In the genomic region with DNA sequence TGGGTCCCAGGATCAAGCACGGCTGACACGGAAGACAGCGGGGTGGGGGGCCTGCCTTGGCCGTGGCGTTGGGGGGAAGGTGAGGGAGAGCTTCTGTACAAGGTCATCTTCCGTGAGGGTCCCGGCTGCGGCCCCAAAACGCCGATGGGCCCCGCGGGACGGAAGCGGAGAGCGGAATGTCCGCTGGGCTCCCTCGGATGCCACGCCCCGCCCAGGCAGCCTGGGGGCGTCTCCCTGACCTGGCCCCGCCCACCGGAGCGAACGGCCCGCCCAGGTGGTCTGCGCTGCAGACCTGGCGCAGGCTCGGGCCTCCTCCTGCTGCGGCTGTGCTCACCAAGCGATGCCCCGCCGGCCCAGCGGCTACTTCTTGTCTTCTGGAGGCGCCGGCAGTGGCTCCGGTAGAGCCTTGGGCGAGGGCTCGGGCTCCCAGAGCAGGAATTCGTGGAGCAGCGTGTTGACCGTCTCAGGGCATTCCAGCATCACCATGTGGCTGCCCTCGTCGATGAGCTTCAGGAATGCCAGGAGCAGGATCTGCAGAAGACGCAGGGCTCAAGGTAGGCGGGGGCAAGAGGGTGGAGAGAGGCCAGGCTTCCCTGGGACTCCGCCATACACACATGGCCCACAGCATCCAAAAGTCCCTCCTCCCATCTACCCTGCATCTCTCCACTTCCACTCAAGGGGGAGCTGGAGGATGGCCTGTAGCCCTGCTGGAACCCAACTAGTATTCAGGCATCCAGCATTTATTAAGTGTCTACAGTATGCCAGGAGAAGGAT, we compare ENCODE assay signal across 1 cellular context.
TF ChIP-seq lines count a peak whose summit lies in the region.

No MANE protein-coding gene starts in this region.

TF ChIP-seq in K562, 482 proteins besides CTCF, POLR2A, EP300 and RAD21 (continued from another document and continues in another):
- TF ChIP-seq, protein P1, sequence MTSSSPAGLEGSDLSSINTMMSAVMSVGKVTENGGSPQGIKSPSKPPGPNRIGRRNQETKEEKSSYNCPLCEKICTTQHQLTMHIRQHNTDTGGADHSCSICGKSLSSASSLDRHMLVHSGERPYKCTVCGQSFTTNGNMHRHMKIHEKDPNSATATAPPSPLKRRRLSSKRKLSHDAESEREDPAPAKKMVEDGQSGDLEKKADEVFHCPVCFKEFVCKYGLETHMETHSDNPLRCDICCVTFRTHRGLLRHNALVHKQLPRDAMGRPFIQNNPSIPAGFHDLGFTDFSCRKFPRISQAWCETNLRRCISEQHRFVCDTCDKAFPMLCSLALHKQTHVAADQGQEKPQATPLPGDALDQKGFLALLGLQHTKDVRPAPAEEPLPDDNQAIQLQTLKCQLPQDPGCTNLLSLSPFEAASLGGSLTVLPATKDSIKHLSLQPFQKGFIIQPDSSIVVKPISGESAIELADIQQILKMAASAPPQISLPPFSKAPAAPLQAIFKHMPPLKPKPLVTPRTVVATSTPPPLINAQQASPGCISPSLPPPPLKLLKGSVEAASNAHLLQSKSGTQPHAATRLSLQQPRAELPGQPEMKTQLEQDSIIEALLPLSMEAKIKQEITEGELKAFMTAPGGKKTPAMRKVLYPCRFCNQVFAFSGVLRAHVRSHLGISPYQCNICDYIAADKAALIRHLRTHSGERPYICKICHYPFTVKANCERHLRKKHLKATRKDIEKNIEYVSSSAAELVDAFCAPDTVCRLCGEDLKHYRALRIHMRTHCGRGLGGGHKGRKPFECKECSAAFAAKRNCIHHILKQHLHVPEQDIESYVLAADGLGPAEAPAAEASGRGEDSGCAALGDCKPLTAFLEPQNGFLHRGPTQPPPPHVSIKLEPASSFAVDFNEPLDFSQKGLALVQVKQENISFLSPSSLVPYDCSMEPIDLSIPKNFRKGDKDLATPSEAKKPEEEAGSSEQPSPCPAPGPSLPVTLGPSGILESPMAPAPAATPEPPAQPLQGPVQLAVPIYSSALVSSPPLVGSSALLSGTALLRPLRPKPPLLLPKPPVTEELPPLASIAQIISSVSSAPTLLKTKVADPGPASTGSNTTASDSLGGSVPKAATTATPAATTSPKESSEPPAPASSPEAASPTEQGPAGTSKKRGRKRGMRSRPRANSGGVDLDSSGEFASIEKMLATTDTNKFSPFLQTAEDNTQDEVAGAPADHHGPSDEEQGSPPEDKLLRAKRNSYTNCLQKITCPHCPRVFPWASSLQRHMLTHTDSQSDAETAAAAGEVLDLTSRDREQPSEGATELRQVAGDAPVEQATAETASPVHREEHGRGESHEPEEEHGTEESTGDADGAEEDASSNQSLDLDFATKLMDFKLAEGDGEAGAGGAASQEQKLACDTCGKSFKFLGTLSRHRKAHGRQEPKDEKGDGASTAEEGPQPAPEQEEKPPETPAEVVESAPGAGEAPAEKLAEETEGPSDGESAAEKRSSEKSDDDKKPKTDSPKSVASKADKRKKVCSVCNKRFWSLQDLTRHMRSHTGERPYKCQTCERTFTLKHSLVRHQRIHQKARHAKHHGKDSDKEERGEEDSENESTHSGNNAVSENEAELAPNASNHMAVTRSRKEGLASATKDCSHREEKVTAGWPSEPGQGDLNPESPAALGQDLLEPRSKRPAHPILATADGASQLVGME (CRISPR knock-in tag; IDR thresholded peaks at IDR 0.05) = 0 out of 2 replicates have a peak, but pooled peaks have one; percentile 36
- TF ChIP-seq ZC3H8 (IDR thresholded peaks at IDR 0.05) = no peak
- no peak for TF ChIP-seq ZNF354B (CRISPR knock-in tag; IDR thresholded peaks at IDR 0.05)
- TF ChIP-seq RBM34 (IDR thresholded peaks at IDR 0.05; ENCODE audit: borderline replicate concordance, insufficient read depth, low read length) = 0 out of 2 replicates have a peak, but pooled peaks have one; percentile 50
- TF ChIP-seq IFI16 (CRISPR knock-in tag; IDR thresholded peaks at IDR 0.05) = no peak
- TF ChIP-seq CHD4 (IDR thresholded peaks at IDR 0.05; ENCODE audit: insufficient read depth, insufficient replicate concordance, low read depth, low read length, poor library complexity, severe bottlenecking) = peak; percentile 24
- no peak for TF ChIP-seq TRIM28 (IDR thresholded peaks at IDR 0.05)
- TF ChIP-seq HMGN3 (IDR thresholded peaks at IDR 0.05; ENCODE audit: borderline replicate concordance, extremely low read depth, insufficient read length, low read depth, low read length) = peak; percentile 72
- TF ChIP-seq MIER1 (IDR thresholded peaks at IDR 0.05; ENCODE audit: low read depth) = 0 out of 2 replicates have a peak, but pooled peaks have one; percentile 50
- TF ChIP-seq CBFB (CRISPR knock-in tag; IDR thresholded peaks at IDR 0.05) = 0 out of 2 replicates have a peak, but pooled peaks have one; percentile 38
- peak; percentile 87 for TF ChIP-seq POLR2G (IDR thresholded peaks at IDR 0.05; ENCODE audit: low read depth, low read length)
- no peak; the same call in 1 of the 2 replicates for TF ChIP-seq SOX6 (IDR thresholded peaks at IDR 0.05)
- TF ChIP-seq, protein P2, sequence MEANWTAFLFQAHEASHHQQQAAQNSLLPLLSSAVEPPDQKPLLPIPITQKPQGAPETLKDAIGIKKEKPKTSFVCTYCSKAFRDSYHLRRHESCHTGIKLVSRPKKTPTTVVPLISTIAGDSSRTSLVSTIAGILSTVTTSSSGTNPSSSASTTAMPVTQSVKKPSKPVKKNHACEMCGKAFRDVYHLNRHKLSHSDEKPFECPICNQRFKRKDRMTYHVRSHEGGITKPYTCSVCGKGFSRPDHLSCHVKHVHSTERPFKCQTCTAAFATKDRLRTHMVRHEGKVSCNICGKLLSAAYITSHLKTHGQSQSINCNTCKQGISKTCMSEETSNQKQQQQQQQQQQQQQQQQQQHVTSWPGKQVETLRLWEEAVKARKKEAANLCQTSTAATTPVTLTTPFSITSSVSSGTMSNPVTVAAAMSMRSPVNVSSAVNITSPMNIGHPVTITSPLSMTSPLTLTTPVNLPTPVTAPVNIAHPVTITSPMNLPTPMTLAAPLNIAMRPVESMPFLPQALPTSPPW (CRISPR knock-in tag; IDR thresholded peaks at IDR 0.05) = peak; percentile 17; the same call in 1 of the 2 replicates
- no peak for TF ChIP-seq ZNF124 (CRISPR knock-in tag; IDR thresholded peaks at IDR 0.05)
- TF ChIP-seq FIP1L1 (IDR thresholded peaks at IDR 0.05; ENCODE audit: low read depth, low read length, poor library complexity, severe bottlenecking) = peak; percentile 81
- peak; percentile 63 for TF ChIP-seq MXI1 (IDR thresholded peaks at IDR 0.05; ENCODE audit: low read depth, low read length)
- TF ChIP-seq, protein P3, sequence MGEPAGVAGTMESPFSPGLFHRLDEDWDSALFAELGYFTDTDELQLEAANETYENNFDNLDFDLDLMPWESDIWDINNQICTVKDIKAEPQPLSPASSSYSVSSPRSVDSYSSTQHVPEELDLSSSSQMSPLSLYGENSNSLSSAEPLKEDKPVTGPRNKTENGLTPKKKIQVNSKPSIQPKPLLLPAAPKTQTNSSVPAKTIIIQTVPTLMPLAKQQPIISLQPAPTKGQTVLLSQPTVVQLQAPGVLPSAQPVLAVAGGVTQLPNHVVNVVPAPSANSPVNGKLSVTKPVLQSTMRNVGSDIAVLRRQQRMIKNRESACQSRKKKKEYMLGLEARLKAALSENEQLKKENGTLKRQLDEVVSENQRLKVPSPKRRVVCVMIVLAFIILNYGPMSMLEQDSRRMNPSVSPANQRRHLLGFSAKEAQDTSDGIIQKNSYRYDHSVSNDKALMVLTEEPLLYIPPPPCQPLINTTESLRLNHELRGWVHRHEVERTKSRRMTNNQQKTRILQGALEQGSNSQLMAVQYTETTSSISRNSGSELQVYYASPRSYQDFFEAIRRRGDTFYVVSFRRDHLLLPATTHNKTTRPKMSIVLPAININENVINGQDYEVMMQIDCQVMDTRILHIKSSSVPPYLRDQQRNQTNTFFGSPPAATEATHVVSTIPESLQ (CRISPR knock-in tag; IDR thresholded peaks at IDR 0.05) = peak; percentile 81; the same call in 1 of the 2 replicates
- TF ChIP-seq ZBTB17 (CRISPR knock-in tag; IDR thresholded peaks at IDR 0.05) = 0 out of 2 replicates have a peak, but pooled peaks have one; percentile 30
- TF ChIP-seq SMARCA4 (IDR thresholded peaks at IDR 0.05) = peak; percentile 67; the same call in 1 of the 2 replicates
- TF ChIP-seq, protein P4, sequence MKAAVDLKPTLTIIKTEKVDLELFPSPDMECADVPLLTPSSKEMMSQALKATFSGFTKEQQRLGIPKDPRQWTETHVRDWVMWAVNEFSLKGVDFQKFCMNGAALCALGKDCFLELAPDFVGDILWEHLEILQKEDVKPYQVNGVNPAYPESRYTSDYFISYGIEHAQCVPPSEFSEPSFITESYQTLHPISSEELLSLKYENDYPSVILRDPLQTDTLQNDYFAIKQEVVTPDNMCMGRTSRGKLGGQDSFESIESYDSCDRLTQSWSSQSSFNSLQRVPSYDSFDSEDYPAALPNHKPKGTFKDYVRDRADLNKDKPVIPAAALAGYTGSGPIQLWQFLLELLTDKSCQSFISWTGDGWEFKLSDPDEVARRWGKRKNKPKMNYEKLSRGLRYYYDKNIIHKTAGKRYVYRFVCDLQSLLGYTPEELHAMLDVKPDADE (conservative IDR thresholded peaks at IDR 0.05; ENCODE audit: control insufficient read depth, low read depth, low read length) = 0 out of 2 replicates have a peak, but pooled peaks have one; percentile 52
- TF ChIP-seq CC2D1A (IDR thresholded peaks at IDR 0.05) = peak; percentile 82
- peak; percentile 63 for TF ChIP-seq ZNF384 (IDR thresholded peaks at IDR 0.05; ENCODE audit: low read depth, low read length)
- peak; percentile 68 to 88 for TF ChIP-seq MAZ (CRISPR knock-in tag; conservative IDR thresholded peaks at IDR 0.05 in 1 of 2, IDR thresholded peaks at IDR 0.05 in 1 of 2)
- peak; percentile 77; the same call in 1 of the 2 replicates for TF ChIP-seq PHF8 (IDR thresholded peaks at IDR 0.05; ENCODE audit: borderline replicate concordance, low read length)
- TF ChIP-seq, protein P5, sequence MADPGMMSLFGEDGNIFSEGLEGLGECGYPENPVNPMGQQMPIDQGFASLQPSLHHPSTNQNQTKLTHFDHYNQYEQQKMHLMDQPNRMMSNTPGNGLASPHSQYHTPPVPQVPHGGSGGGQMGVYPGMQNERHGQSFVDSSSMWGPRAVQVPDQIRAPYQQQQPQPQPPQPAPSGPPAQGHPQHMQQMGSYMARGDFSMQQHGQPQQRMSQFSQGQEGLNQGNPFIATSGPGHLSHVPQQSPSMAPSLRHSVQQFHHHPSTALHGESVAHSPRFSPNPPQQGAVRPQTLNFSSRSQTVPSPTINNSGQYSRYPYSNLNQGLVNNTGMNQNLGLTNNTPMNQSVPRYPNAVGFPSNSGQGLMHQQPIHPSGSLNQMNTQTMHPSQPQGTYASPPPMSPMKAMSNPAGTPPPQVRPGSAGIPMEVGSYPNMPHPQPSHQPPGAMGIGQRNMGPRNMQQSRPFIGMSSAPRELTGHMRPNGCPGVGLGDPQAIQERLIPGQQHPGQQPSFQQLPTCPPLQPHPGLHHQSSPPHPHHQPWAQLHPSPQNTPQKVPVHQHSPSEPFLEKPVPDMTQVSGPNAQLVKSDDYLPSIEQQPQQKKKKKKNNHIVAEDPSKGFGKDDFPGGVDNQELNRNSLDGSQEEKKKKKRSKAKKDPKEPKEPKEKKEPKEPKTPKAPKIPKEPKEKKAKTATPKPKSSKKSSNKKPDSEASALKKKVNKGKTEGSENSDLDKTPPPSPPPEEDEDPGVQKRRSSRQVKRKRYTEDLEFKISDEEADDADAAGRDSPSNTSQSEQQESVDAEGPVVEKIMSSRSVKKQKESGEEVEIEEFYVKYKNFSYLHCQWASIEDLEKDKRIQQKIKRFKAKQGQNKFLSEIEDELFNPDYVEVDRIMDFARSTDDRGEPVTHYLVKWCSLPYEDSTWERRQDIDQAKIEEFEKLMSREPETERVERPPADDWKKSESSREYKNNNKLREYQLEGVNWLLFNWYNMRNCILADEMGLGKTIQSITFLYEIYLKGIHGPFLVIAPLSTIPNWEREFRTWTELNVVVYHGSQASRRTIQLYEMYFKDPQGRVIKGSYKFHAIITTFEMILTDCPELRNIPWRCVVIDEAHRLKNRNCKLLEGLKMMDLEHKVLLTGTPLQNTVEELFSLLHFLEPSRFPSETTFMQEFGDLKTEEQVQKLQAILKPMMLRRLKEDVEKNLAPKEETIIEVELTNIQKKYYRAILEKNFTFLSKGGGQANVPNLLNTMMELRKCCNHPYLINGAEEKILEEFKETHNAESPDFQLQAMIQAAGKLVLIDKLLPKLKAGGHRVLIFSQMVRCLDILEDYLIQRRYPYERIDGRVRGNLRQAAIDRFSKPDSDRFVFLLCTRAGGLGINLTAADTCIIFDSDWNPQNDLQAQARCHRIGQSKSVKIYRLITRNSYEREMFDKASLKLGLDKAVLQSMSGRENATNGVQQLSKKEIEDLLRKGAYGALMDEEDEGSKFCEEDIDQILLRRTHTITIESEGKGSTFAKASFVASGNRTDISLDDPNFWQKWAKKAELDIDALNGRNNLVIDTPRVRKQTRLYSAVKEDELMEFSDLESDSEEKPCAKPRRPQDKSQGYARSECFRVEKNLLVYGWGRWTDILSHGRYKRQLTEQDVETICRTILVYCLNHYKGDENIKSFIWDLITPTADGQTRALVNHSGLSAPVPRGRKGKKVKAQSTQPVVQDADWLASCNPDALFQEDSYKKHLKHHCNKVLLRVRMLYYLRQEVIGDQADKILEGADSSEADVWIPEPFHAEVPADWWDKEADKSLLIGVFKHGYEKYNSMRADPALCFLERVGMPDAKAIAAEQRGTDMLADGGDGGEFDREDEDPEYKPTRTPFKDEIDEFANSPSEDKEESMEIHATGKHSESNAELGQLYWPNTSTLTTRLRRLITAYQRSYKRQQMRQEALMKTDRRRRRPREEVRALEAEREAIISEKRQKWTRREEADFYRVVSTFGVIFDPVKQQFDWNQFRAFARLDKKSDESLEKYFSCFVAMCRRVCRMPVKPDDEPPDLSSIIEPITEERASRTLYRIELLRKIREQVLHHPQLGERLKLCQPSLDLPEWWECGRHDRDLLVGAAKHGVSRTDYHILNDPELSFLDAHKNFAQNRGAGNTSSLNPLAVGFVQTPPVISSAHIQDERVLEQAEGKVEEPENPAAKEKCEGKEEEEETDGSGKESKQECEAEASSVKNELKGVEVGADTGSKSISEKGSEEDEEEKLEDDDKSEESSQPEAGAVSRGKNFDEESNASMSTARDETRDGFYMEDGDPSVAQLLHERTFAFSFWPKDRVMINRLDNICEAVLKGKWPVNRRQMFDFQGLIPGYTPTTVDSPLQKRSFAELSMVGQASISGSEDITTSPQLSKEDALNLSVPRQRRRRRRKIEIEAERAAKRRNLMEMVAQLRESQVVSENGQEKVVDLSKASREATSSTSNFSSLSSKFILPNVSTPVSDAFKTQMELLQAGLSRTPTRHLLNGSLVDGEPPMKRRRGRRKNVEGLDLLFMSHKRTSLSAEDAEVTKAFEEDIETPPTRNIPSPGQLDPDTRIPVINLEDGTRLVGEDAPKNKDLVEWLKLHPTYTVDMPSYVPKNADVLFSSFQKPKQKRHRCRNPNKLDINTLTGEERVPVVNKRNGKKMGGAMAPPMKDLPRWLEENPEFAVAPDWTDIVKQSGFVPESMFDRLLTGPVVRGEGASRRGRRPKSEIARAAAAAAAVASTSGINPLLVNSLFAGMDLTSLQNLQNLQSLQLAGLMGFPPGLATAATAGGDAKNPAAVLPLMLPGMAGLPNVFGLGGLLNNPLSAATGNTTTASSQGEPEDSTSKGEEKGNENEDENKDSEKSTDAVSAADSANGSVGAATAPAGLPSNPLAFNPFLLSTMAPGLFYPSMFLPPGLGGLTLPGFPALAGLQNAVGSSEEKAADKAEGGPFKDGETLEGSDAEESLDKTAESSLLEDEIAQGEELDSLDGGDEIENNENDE (IDR thresholded peaks at IDR 0.05; ENCODE audit: low read depth, low read length) = no peak
- peak; percentile 80 for TF ChIP-seq NBN (IDR thresholded peaks at IDR 0.05; ENCODE audit: low read depth)
- TF ChIP-seq ZNF146 (CRISPR knock-in tag; IDR thresholded peaks at IDR 0.05; ENCODE audit: unreplicated experiment) = no peak
- peak; percentile 52; the same call in 1 of the 2 replicates for TF ChIP-seq GTF2F1 (IDR thresholded peaks at IDR 0.05; ENCODE audit: low read depth, low read length)
- peak; percentile 89 for TF ChIP-seq SP1 (CRISPR knock-in tag; IDR thresholded peaks at IDR 0.05)
- TF ChIP-seq ELF4 (CRISPR knock-in tag; IDR thresholded peaks at IDR 0.05) = peak; percentile 20; the same call in 1 of the 2 replicates
